8 cellular contexts compared by ENCODE assay signal in the genomic region with DNA sequence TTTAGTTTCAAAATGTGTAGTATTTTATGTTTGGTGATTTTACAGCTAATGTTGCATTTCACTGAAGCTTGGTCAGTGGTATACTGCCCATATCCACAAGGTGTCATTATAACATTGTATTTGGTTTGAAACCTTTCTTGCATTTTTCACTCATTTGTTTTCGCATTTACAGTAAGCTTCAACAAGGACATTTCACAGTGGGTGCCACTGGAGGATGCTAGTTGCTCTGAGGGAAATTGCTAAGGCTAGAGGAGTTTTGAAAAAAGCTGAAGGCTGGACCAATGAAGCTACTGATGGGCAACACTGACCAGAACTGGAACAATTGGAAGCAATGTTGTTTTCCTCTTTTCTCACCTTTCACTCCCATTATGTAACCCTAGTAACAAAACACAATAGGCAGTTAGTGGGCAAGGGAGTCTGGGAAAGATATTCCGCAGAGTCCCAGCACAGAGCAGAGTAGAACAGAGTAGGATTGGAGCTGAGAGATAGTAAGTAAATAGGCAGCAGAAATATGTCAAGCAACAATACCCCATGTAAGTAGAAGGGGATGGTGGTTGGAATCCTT. TPM values are rescaled to one million over a fixed set of nuclear protein-coding genes. Genes with fewer than 3 reads are reported as not detected.
DNase-seq lines count a peak whose midpoint lies in the region; ATAC-seq, FAIRE-seq and TF ChIP-seq lines count a peak whose summit lies in the region.

No MANE protein-coding gene starts in this region.

- no peak overlapping the region for H3K9ac ChIP-seq in K562 (ENCODE audit: insufficient read depth in 1 of 2, low read depth in 2 of 2, low read length in 2 of 2)

- H3K9me1 ChIP-seq in K562 (ENCODE audit: control insufficient read depth, insufficient read depth, low read length), result no peaks in the 10 kb centered on the region

- DNase-seq in AG09309 (ENCODE audit: low read depth), result no peak
- peak; percentile 28 for DNase-seq in NCI-H2196 treated with DMSO at 0.1 percent for 48 hours (lab: John Stamatoyannopoulos, UW; ENCODE audit: unreplicated experiment)
- DNase-seq in K562 (ENCODE audit: extremely low read depth in 1 of 4, low spot score in 3 of 4), result peak in 2 of 4 experiments; percentile 29 to 45
- peak; percentile 51 for DNase-seq in iPS-NIHi7 (ENCODE audit: extremely low spot score)
- peak; percentile 77 for DNase-seq in stromal cell of bone marrow (ENCODE audit: low read depth)
- no peak for DNase-seq in stimulated activated CD4-positive, alpha-beta T cell treated with anti-CD3 and anti-CD28 coated beads, Interleukin-4, amount 100 ng/mL, for 4 hours

- H3K79me2 ChIP-seq in K562 (ENCODE audit: control insufficient read depth, insufficient read depth, low read length), result no peaks in the 10 kb centered on the region

- no peaks in the 10 kb centered on the region for H3K4me1 ChIP-seq in K562 (replicated peaks in 1 of 2; ENCODE audit: control insufficient read depth in 2 of 2, insufficient read depth in 2 of 2, low read length in 2 of 2)

- no peaks in the 10 kb centered on the region for H3K36me3 ChIP-seq in K562 (ENCODE audit: control insufficient read depth, insufficient read depth, low read length)

- TF ChIP-seq CTCF in AG09309 (IDR thresholded peaks at IDR 0.05; ENCODE audit: control insufficient read depth, insufficient read depth, low read depth, low read length, missing control alignments), result peak; percentile 53
- peak; percentile 54 to 81 (median 68); a peak in 5 of 6 replicates for TF ChIP-seq CTCF in K562 (IDR thresholded peaks at IDR 0.05 in 2 of 3, conservative IDR thresholded peaks at IDR 0.05 in 1 of 3; ENCODE audit: insufficient read depth in 2 of 3, low read depth in 1 of 3, low read length in 3 of 3)

- CTCF ChIA-PET in K562 (lab: Yijun Ruan, JAX; ENCODE audit: low intra/inter-chr PET ratio), result interaction anchor here (0.7 kb wide), 1 partner anchor 1871 kb away, joined by 3 read pairs; no protein-coding TSS in a partner anchor

- POLR2A ChIA-PET in K562 (lab: Yijun Ruan, JAX), result interaction anchor here (0.5 to 0.7 kb wide), 2 partner anchors 9 to 33 kb away, joined by 3 read pairs; no protein-coding TSS in a partner anchor

- H3K9me3 ChIP-seq in K562 (replicated peaks; ENCODE audit: control insufficient read depth, insufficient read depth, low read depth, low read length), result no peaks in the 10 kb centered on the region

- in situ Hi-C loops in K562 (cut with MboI), result loop anchor here (25.0 kb wide), 1 partner anchor 1894 kb away; no protein-coding TSS in a partner anchor

- BruUV-seq in K562 (replicated peaks; lab: Mats Ljungman, UMichigan), result no TSS peak

- ATAC-seq in GM18502 (IDR thresholded peaks at IDR 0.05; ENCODE audit: poor library complexity, unreplicated experiment) (peak; percentile 84), HG03060 (IDR thresholded peaks at IDR 0.05; ENCODE audit: low read depth, unreplicated experiment) (peak; percentile 70), K562 (peak; percentile 88)

- intact Hi-C loops in K562 (cut with micrococcal nuclease), result loop anchor here (1.0 to 10.0 kb wide), 4 partner anchors 114 to 1911 kb away; partner anchors contain the start of gene STEAP1

- peak; percentile 69 for FAIRE-seq in K562 (lab: Jason Lieb, UNC)

- no peak for TF ChIP-seq EP300 in K562 (IDR thresholded peaks at IDR 0.05; ENCODE audit: low read length)

- no peak overlapping the region for H3K4me2 ChIP-seq in K562 (ENCODE audit: insufficient read depth, low read length)

- no peak overlapping the region for H3K27ac ChIP-seq in K562 (ENCODE audit: extremely low read depth, low read depth, low read length)

- no peaks in the 10 kb centered on the region for H3K27me3 ChIP-seq in K562 (ENCODE audit: control insufficient read depth in 2 of 2, insufficient read depth in 2 of 2, low read length in 2 of 2)

- H4K20me1 ChIP-seq in K562 (replicated peaks; ENCODE audit: control insufficient read depth, insufficient read depth, low read length), result no peaks in the 10 kb centered on the region

- no peak for TF ChIP-seq POLR2A in K562 (conservative IDR thresholded peaks at IDR 0.05)

- H2AFZ ChIP-seq in K562 (ENCODE audit: low read depth, low read length), result no peak overlapping the region

- TF ChIP-seq RAD21 in K562 (CRISPR knock-in tag; conservative IDR thresholded peaks at IDR 0.05 in 1 of 2, IDR thresholded peaks at IDR 0.05 in 1 of 2), result peak; percentile 83 to 84

- H3K4me3 ChIP-seq in AG09309 (ENCODE audit: control insufficient read depth, low read depth, low read length) (no peak overlapping the region), K562 (no peak overlapping the region)

- WGBS in K562 (ENCODE audit: insufficient coverage, low coverage, missing lambda C conversion rate), result 0% methylated on average over 2 of the region's 2 CpGs

TF ChIP-seq in K562, 482 proteins besides CTCF, POLR2A, EP300 and RAD21 (continues in another document):
- TF ChIP-seq BRCA1 (IDR thresholded peaks at IDR 0.05), result no peak
- TF ChIP-seq BRCA1 (CRISPR knock-in tag; IDR thresholded peaks at IDR 0.05), result no peak
- TF ChIP-seq NR2C1 (IDR thresholded peaks at IDR 0.05), result no peak
- TF ChIP-seq NR2C1 (tag; IDR thresholded peaks at IDR 0.05), result no peak
- TF ChIP-seq, protein P1, sequence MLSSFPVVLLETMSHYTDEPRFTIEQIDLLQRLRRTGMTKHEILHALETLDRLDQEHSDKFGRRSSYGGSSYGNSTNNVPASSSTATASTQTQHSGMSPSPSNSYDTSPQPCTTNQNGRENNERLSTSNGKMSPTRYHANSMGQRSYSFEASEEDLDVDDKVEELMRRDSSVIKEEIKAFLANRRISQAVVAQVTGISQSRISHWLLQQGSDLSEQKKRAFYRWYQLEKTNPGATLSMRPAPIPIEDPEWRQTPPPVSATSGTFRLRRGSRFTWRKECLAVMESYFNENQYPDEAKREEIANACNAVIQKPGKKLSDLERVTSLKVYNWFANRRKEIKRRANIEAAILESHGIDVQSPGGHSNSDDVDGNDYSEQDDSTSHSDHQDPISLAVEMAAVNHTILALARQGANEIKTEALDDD (IDR thresholded peaks at IDR 0.05), result no peak
- TF ChIP-seq ZNF354B (CRISPR knock-in tag; IDR thresholded peaks at IDR 0.05), result no peak
- TF ChIP-seq, protein P2, sequence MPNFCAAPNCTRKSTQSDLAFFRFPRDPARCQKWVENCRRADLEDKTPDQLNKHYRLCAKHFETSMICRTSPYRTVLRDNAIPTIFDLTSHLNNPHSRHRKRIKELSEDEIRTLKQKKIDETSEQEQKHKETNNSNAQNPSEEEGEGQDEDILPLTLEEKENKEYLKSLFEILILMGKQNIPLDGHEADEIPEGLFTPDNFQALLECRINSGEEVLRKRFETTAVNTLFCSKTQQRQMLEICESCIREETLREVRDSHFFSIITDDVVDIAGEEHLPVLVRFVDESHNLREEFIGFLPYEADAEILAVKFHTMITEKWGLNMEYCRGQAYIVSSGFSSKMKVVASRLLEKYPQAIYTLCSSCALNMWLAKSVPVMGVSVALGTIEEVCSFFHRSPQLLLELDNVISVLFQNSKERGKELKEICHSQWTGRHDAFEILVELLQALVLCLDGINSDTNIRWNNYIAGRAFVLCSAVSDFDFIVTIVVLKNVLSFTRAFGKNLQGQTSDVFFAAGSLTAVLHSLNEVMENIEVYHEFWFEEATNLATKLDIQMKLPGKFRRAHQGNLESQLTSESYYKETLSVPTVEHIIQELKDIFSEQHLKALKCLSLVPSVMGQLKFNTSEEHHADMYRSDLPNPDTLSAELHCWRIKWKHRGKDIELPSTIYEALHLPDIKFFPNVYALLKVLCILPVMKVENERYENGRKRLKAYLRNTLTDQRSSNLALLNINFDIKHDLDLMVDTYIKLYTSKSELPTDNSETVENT (CRISPR knock-in tag; IDR thresholded peaks at IDR 0.05), result no peak
- TF ChIP-seq ZNF695 (CRISPR knock-in tag; IDR thresholded peaks at IDR 0.05), result no peak
- peak; percentile 58 for TF ChIP-seq DEAF1 (CRISPR knock-in tag; IDR thresholded peaks at IDR 0.05)
- TF ChIP-seq POLR2H (tag; IDR thresholded peaks at IDR 0.05; ENCODE audit: low read depth), result no peak
- TF ChIP-seq JUNB (CRISPR knock-in tag; conservative IDR thresholded peaks at IDR 0.05), result no peak
- TF ChIP-seq SMC3 (conservative IDR thresholded peaks at IDR 0.05; ENCODE audit: insufficient read depth, low read depth, low read length), result peak; percentile 54
- TF ChIP-seq ZC3H4 (CRISPR knock-in tag; IDR thresholded peaks at IDR 0.05; ENCODE audit: borderline replicate concordance), result no peak
- TF ChIP-seq HNRNPL (IDR thresholded peaks at IDR 0.05; ENCODE audit: low read depth, low read length), result no peak
- TF ChIP-seq GABPB2 (CRISPR knock-in tag; conservative IDR thresholded peaks at IDR 0.05), result no peak

RNA-seq across cellular contexts. Expression of gene SRI, which starts 23.6 kb away (rescaled TPM):
- 20.6 and 48.3 TPM in 2 replicates for total RNA-seq in K562 (2011; cell fraction: chromatin; rRNA removed; ENCODE audit: low replicate concordance)
- 20.0 and 20.3 TPM in 2 replicates for total RNA-seq in K562 (2011; cell fraction: nucleolus; rRNA removed)
- total RNA-seq in K562 (2011; cell fraction: nucleoplasm; rRNA removed), result 30.4 and 46.4 TPM in 2 replicates
- total RNA-seq in K562 (2014; rRNA removed) (45.8 and 56.4 TPM in 2 replicates), K562 (2014; rRNA removed; fragmentation: Illumina TruSeq; extraction: Trizol) (144 and 160 TPM in 2 replicates), K562 (2015; rRNA removed; fragmentation: Illumina TruSeq; extraction: Trizol) (119 and 120 TPM in 2 replicates), K562 (2021) (119 and 122 TPM in 2 replicates)
- polyA plus RNA-seq in K562 (2011; rRNA removed) (98.7 and 158 TPM in 2 replicates), K562 (2014; fragmentation: Illumina TruSeq; extraction: Trizol) (135 and 156 TPM in 2 replicates), K562 (2014; fragmentation: Nextera tagmentation; extraction: Ambion mirVana) (100 to 1,000 TPM in 1 of 2 experiments, 10 to 100 TPM in 1; 68.3 to 111 TPM), K562 (2014; rRNA removed) (110 and 113 TPM in 2 replicates)
- polyA plus RNA-seq in K562 (2011; cell fraction: cytosol; rRNA removed), result 43.4 and 74.5 TPM in 2 replicates
- polyA plus RNA-seq in K562 (2011; cell fraction: nucleus; rRNA removed), result 48.0 and 68.7 TPM in 2 replicates
- 150 and 151 TPM in 2 replicates for polyA plus RNA-seq in K562 (2012)
- polyA minus RNA-seq in K562 (2011; rRNA and poly(A)+ RNA removed), result 65.9 and 73.3 TPM in 2 replicates
- 30.9 and 43.7 TPM in 2 replicates for polyA minus RNA-seq in K562 (2011; cell fraction: cytosol; rRNA and poly(A)+ RNA removed)
- polyA minus RNA-seq in K562 (2011; cell fraction: nucleus; rRNA and poly(A)+ RNA removed), result 16.8 and 29.3 TPM in 2 replicates

Comparison
In these comparisons a context has a peak if more than half of its experiments do, and no peak if none do; other contexts are left out.
1. DNase-seq: peak in NCI-H2196 treated with DMSO at 0.1 percent for 48 hours (single experiment), iPS-NIHi7 (single experiment) and stromal cell of bone marrow (single experiment); none in AG09309 (single experiment) and stimulated activated CD4-positive, alpha-beta T cell treated with anti-CD3 and anti-CD28 coated beads, Interleukin-4, amount 100 ng/mL, for 4 hours (0 of 2).
2. Peak in every context shown above with its lines, with median percentiles within 50 percentile points of each other: ATAC-seq.